1 cellular context compared by ENCODE assay signal in genomic region chr12:67268896-67269631, GRCh38.
A peak's percentile ranks its signal among the peaks of the same experiment; 100 is the strongest.
TF ChIP-seq lines count a peak whose summit lies in the region.

Gene CAND1 (plus strand): TSS chr12:67269358. CDS start chr12:67269718, 360 bp downstream.

TF ChIP-seq in K562, 482 proteins besides CTCF, POLR2A, EP300 and RAD21 (continued from another document and continues in another):
- TF ChIP-seq SAP30 (IDR thresholded peaks at IDR 0.05; ENCODE audit: borderline replicate concordance, insufficient read depth, low read depth, low read length, poor library complexity, severe bottlenecking) (peak; percentile 27), EHMT2 (IDR thresholded peaks at IDR 0.05) (no peak), THAP12 (CRISPR knock-in tag; IDR thresholded peaks at IDR 0.05) (peak; percentile 64), SIN3A (IDR thresholded peaks at IDR 0.05; ENCODE audit: borderline replicate concordance in 2 of 2, control insufficient read depth in 1 of 2, low read depth in 2 of 2, low read length in 2 of 2) (peak in 1 of 2 experiments; percentile 23; a peak in 1 of 4 replicates), SNRNP70 (optimal IDR thresholded peaks at IDR 0.05; ENCODE audit: low read depth, low read length) (no peak), USF1 (CRISPR knock-in tag; IDR thresholded peaks at IDR 0.05) (peak; percentile 60), TSC22D4 (tag; IDR thresholded peaks at IDR 0.05) (no peak), KLF10 (CRISPR knock-in tag; IDR thresholded peaks at IDR 0.05) (no peak), ASH1L (IDR thresholded peaks at IDR 0.05; ENCODE audit: borderline replicate concordance, low read depth, partially characterized antibody) (peak; percentile 5), POLR3A (IDR thresholded peaks at IDR 0.05; ENCODE audit: borderline replicate concordance, extremely low read depth, insufficient read depth, insufficient read length) (no peak), ZBED1 (IDR thresholded peaks at IDR 0.05) (no peak), ELF2 (CRISPR knock-in tag; IDR thresholded peaks at IDR 0.05) (no peak), HDAC6 (IDR thresholded peaks at IDR 0.05; ENCODE audit: low read depth, low read length) (no peak), ZBTB9 (CRISPR knock-in tag; IDR thresholded peaks at IDR 0.05) (no peak; the same call in 1 of the 2 replicates), ZNF384 (IDR thresholded peaks at IDR 0.05; ENCODE audit: low read depth, low read length) (peak; percentile 96), ZNF668 (CRISPR knock-in tag; IDR thresholded peaks at IDR 0.05) (no peak), RBFOX2 (IDR thresholded peaks at IDR 0.05; ENCODE audit: low read depth, low read length) (peak; percentile 93), ZKSCAN1 (IDR thresholded peaks at IDR 0.05; ENCODE audit: low read depth, low read length) (0 out of 2 replicates have a peak, but pooled peaks have one; percentile 25), THRA (IDR thresholded peaks at IDR 0.05) (no peak), ZNF583 (CRISPR knock-in tag; IDR thresholded peaks at IDR 0.05) (0 out of 2 replicates have a peak, but pooled peaks have one; percentile 47), RBM25 (IDR thresholded peaks at IDR 0.05; ENCODE audit: low read depth, low read length, severe bottlenecking) (peak; percentile 92), TBL1XR1 (IDR thresholded peaks at IDR 0.05; ENCODE audit: low read length in 2 of 2) (0 out of 4 replicates have a peak, but pooled peaks of 1 of the 2 experiments have one; percentile 58), JUN (IDR thresholded peaks at IDR 0.05; ENCODE audit: borderline replicate concordance, low read depth, low read length) (no peak), JUN (CRISPR knock-in tag; IDR thresholded peaks at IDR 0.05; ENCODE audit: borderline replicate concordance) (no peak), ZNF24 (IDR thresholded peaks at IDR 0.05) (0 out of 2 replicates have a peak, but pooled peaks have one; percentile 24), MYC (IDR thresholded peaks at IDR 0.05; ENCODE audit: low read depth, low read length) (peak; percentile 94), MYC (CRISPR knock-in tag; IDR thresholded peaks at IDR 0.05; ENCODE audit: borderline replicate concordance, low read depth) (peak; percentile 91; the same call in 1 of the 2 replicates), TARDBP (IDR thresholded peaks at IDR 0.05) (peak; percentile 98), FOSL1 (tag; conservative IDR thresholded peaks at IDR 0.05) (peak; percentile 63; the same call in 1 of the 2 replicates), RREB1 (CRISPR knock-in tag; IDR thresholded peaks at IDR 0.05) (0 out of 2 replicates have a peak, but pooled peaks have one; percentile 20), CREB1 (IDR thresholded peaks at IDR 0.05) (peak; percentile 65), CREB1 (CRISPR knock-in tag; IDR thresholded peaks at IDR 0.05) (peak; percentile 67), CREB3L1 (IDR thresholded peaks at IDR 0.05; ENCODE audit: borderline replicate concordance, low read depth) (peak; percentile 100), ZNF316 (IDR thresholded peaks at IDR 0.05) (peak; percentile 80), KDM5B (IDR thresholded peaks at IDR 0.05; ENCODE audit: insufficient replicate concordance, low read depth, low read length) (peak; percentile 50), ZNF76 (CRISPR knock-in tag; IDR thresholded peaks at IDR 0.05; ENCODE audit: borderline replicate concordance) (peak; percentile 23; the same call in 1 of the 2 replicates), TAF9B (IDR thresholded peaks at IDR 0.05; ENCODE audit: partially characterized antibody) (peak; percentile 71), LARP7 (IDR thresholded peaks at IDR 0.05) (no peak), NFIX (CRISPR knock-in tag; IDR thresholded peaks at IDR 0.05; ENCODE audit: low read depth) (peak; percentile 50; the same call in 1 of the 2 replicates), CEBPG (CRISPR knock-in tag; IDR thresholded peaks at IDR 0.05) (peak; percentile 38; the same call in 1 of the 2 replicates), CEBPG (tag; conservative IDR thresholded peaks at IDR 0.05 in 1 of 2, IDR thresholded peaks at IDR 0.05 in 1 of 2) (no peak), ELK1 (CRISPR knock-in tag; IDR thresholded peaks at IDR 0.05) (no peak), GTF2B (IDR thresholded peaks at IDR 0.05; ENCODE audit: extremely low read depth, insufficient read length) (no peak), ZNF740 (CRISPR knock-in tag; IDR thresholded peaks at IDR 0.05) (no peak; the same call in 1 of the 2 replicates), ZNF740 (tag; IDR thresholded peaks at IDR 0.05) (no peak; a peak in 1 of 4 replicates), SETDB1 (IDR thresholded peaks at IDR 0.05; ENCODE audit: low read length) (no peak), FOXJ3 (CRISPR knock-in tag; IDR thresholded peaks at IDR 0.05) (no peak), IRF1 (CRISPR knock-in tag; IDR thresholded peaks at IDR 0.05; ENCODE audit: borderline replicate concordance) (no peak), YY1 (IDR thresholded peaks at IDR 0.05; ENCODE audit: borderline replicate concordance in 1 of 3, control insufficient read depth in 1 of 3, extremely low read depth in 1 of 3, insufficient read depth in 3 of 3, insufficient read length in 1 of 3, insufficient replicate concordance in 2 of 3, low read depth in 1 of 3, low read length in 2 of 3) (peak in 1 of 3 experiments; percentile 57), MAZ (CRISPR knock-in tag; conservative IDR thresholded peaks at IDR 0.05 in 1 of 2, IDR thresholded peaks at IDR 0.05 in 1 of 2) (peak; percentile 95 to 97), MAFG (tag; conservative IDR thresholded peaks at IDR 0.05) (peak; percentile 79)
